17 cellular contexts compared by ENCODE assay signal in the genomic region with DNA sequence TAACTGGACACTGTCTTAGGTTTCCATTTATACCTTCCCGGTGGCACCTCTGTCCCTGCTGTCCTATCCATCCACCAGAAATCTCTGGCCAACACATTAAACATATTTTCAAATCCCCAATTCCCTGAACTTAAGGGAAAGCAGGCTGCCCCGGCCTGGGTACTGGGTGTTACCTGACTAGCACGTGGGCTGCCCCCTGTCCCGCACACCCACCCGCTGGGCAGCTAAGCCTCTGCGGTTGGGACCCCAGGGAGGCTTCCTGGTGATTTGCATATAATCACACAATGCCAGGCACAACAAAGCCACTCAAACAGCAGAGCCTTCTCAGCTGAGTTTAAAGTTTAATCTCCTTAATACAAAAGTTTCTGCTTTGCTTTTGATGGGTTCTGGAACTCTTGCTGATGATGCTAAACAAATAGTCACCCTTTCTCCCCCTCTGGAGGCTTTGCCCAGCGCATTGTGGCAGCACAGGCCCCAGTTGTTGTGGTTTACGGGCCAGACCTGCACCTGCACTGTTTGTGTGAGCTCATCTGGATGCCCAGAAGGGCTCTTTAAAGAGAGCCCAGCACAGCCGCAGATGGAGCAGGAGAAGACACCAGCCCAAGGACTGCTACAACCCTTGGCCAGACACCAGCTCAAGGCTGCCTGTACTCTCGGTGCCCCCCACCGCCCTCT. TPM values are rescaled to one million over a fixed set of nuclear protein-coding genes. Genes with fewer than 3 reads are reported as not detected.
DNase-seq lines count a peak whose midpoint lies in the region; ATAC-seq and TF ChIP-seq lines count a peak whose summit lies in the region.
"Had no signal": no experiment of that assay in that cellular context is flagged by ENCODE, and none has a peak within 500 bp of the region (broad histone marks: within the 10 kb centered on the region; RNA-seq: fewer than 3 reads in every experiment).

No MANE protein-coding gene starts in this region.

- DNase-seq in DMS 273 (lab: John Stamatoyannopoulos, UW; ENCODE audit: unreplicated experiment) (peak; percentile 23), DMS 273 treated with DMSO at 0.1 percent for 48 hours (lab: John Stamatoyannopoulos, UW) (no peak), sigmoid colon (peak; percentile 46), left colon (no peak), hippocampal formation (lab: John Stamatoyannopoulos, UW) (no peak)
- DNase-seq in Jurkat, Clone E6-1 (ENCODE audit: low read depth, low spot score), result peak; percentile 53
- no peak for DNase-seq in effector CD8-positive, alpha-beta T cell (lab: John Stamatoyannopoulos, UW)
- DNase-seq: activated CD8-positive, alpha-beta memory T cell treated with anti-CD3 and anti-CD28 coated beads, Interleukin-2, amount 50 U/mL, for 4 hours; CD8-positive, alpha-beta T cell; HCEC 1CT; left ventricle myocardium inferior; PC-9; right cardiac atrium; stimulated activated CD4-positive, alpha-beta T cell treated with anti-CD3 and anti-CD28 coated beads, Interleukin-4, amount 100 ng/mL, for 4 hours had no signal

- TF ChIP-seq CTCF in OCI-LY3 (IDR thresholded peaks at IDR 0.05; ENCODE audit: low read depth, low read length) (no peak), sigmoid colon (IDR thresholded peaks at IDR 0.05) (no peak)

- H3K27me3 ChIP-seq in OCI-LY3 (ENCODE audit: low read depth, low read length), result no peaks in the 10 kb centered on the region
- H3K27me3 ChIP-seq in sigmoid colon, result no peaks in the 10 kb centered on the region

- no peak overlapping the region for H3K4me3 ChIP-seq in Jurkat, Clone E6-1 (ENCODE audit: low read length)
- H3K4me3 ChIP-seq in OCI-LY3 (ENCODE audit: low read length), result peak overlapping the region; percentile 23
- H3K4me3 ChIP-seq in sigmoid colon, result no peak overlapping the region
- H3K4me3 ChIP-seq: left ventricle myocardium inferior, PC-9 had no signal

- H3K4me1 ChIP-seq in OCI-LY3 (ENCODE audit: low read length), result peaks cover 81% of the 10 kb centered on the region
- peaks cover 0 to 69% (median 64%) of the 10 kb centered on the region in 4 donors for H3K4me1 ChIP-seq in sigmoid colon
- H3K4me1 ChIP-seq: left ventricle myocardium inferior had no signal

- no peaks in the 10 kb centered on the region for H3K79me2 ChIP-seq in OCI-LY3 (ENCODE audit: low read length)

- H2AFZ ChIP-seq in OCI-LY3 (ENCODE audit: low read depth, low read length), result no peak overlapping the region
- H2AFZ ChIP-seq: PC-9 had no signal

- H4K20me1 ChIP-seq in OCI-LY3 (ENCODE audit: insufficient read depth, low read length), result no peaks in the 10 kb centered on the region

- H3K9ac ChIP-seq in OCI-LY3 (ENCODE audit: low read length), result peak overlapping the region; percentile 30; the same call in 1 of the 2 replicates

- no peak for TF ChIP-seq POLR2A in sigmoid colon (IDR thresholded peaks at IDR 0.05)

- H3K27ac ChIP-seq in OCI-LY3 (ENCODE audit: low read length), result peak overlapping the region; percentile 83
- H3K27ac ChIP-seq in sigmoid colon, result peak overlapping the region in 3 of 4 donors; percentile 74 to 81 (median 77)
- H3K27ac ChIP-seq: 22Rv1, left ventricle myocardium inferior, PC-9 had no signal

- H3K36me3 ChIP-seq in OCI-LY3 (replicated peaks; ENCODE audit: low read depth, low read length), result no peaks in the 10 kb centered on the region
- H3K36me3 ChIP-seq in sigmoid colon, result no peaks in the 10 kb centered on the region
- H3K36me3 ChIP-seq: left ventricle myocardium inferior had no signal

- intact Hi-C loops in sigmoid colon (cut with DNase I) (no loop called here), left colon (cut with DNase I, micrococcal nuclease) (no loop called here)

- peaks cover 31% of the 10 kb centered on the region; the same call in 1 of the 2 replicates for H3K9me3 ChIP-seq in OCI-LY3 (ENCODE audit: insufficient read depth, low read length)
- no peaks in the 10 kb centered on the region for H3K9me3 ChIP-seq in sigmoid colon
- H3K9me3 ChIP-seq: left ventricle myocardium inferior had no signal

- peak overlapping the region; percentile 57 for H3K4me2 ChIP-seq in OCI-LY3 (ENCODE audit: low read length)
- H3K4me2 ChIP-seq: PC-9 had no signal

- no peak for TF ChIP-seq EP300 in sigmoid colon (IDR thresholded peaks at IDR 0.05)

- 77 to 81% methylated on average over 11 of the region's 11 CpGs for WGBS in sigmoid colon, 2 donors

- no peak for ATAC-seq in left colon
- ATAC-seq: CD8-positive, alpha-beta T cell; right cardiac atrium had no signal

RNA-seq across cellular contexts. Expression of a gene that starts 59.9 kb away (rescaled TPM):
- polyA plus RNA-seq in Jurkat, Clone E6-1 (2012; ENCODE audit: insufficient read depth, insufficient read length), result 1.7 TPM
- total RNA-seq in sigmoid colon (under 1 TPM in 1 of 4 donors, not detected in 3; 0.16 TPM), left colon (10 to 100 TPM in 1 of 2 donors, 1 to 10 TPM in 1; 3.8 to 10.2 TPM)
- polyA plus RNA-seq in sigmoid colon, result 10 to 100 TPM in 1 of 3 donors, 1 to 10 TPM in 1, under 1 TPM in 1; 0.92 to 27.0 (median 1.2) TPM
- polyA plus RNA-seq: neural cell, right cardiac atrium had no signal

Comparison
In these comparisons a context has a peak if more than half of its experiments do, and no peak if none do; other contexts are left out.
1. DNase-seq: peak in DMS 273 (single experiment), Jurkat, Clone E6-1 (single experiment) and sigmoid colon (single experiment); none in DMS 273 treated with DMSO at 0.1 percent for 48 hours (single experiment), left colon (0 of 2), effector CD8-positive, alpha-beta T cell (single experiment) and hippocampal formation (0 of 2).
2. RNA of a gene that starts 59.9 kb away (total RNA-seq): 3.8 to 10.2 TPM in left colon; 0.16 TPM in sigmoid colon; every median in the first group is over 4 times any median in the second.